In the genomic region with DNA sequence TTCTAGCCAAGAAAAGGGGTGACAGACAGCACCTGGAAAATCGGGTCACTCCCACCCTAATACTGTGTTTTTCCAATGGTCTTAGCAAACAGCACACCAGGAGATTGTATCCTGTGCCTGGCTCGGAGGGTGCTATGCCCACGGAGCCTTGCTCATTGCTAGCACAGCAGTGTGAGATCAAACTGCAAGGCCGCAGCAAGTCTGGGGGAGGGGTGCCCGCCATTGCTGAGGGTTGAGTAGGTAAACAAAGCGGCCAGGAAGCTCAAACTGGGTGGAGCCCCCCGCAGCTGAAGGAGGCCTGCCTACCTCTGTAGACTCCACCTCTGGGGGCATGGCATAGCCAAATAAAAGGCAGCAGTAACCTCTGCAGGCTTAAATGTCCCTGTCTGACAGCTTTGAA, we compare ENCODE assay signal across 5 cellular contexts. TPM values are rescaled to one million over a fixed set of nuclear protein-coding genes. Genes with fewer than 3 reads are reported as not detected.
"Had no signal": no experiment of that assay in that cellular context is flagged by ENCODE, and none has a peak within 500 bp of the region (broad histone marks: within the 10 kb centered on the region; RNA-seq: fewer than 3 reads in every experiment).

No MANE protein-coding gene starts in this region.

RNA-seq across cellular contexts. Expression of a gene that starts 35.7 kb away (rescaled TPM):
- total RNA-seq: HepG2, HT-29, HT1080, IMR-90, K562 had no signal
